9 cellular contexts compared by ENCODE assay signal in genomic region chr15:72722071-72722696, GRCh38. TPM values are rescaled to one million over a fixed set of nuclear protein-coding genes. Genes with fewer than 3 reads are reported as not detected.
DNase-seq lines count a peak whose midpoint lies in the region; ATAC-seq, FAIRE-seq and TF ChIP-seq lines count a peak whose summit lies in the region.
"Had no signal": no experiment of that assay in that cellular context is flagged by ENCODE, and none has a peak within 500 bp of the region (broad histone marks: within the 10 kb centered on the region; RNA-seq: fewer than 3 reads in every experiment).

No MANE protein-coding gene starts in this region.

- peaks cover 3% of the 10 kb centered on the region for H3K36me3 Mint-ChIP-seq in activated T-helper 2 cell treated with anti-CD3 and anti-CD28 coated beads, Interferon-gamma antibody, Interleukin-2, Interleukin-4, amounts not matched to agents 10 μg/mL and 5 μg/mL and 100 μg/mL, durations not matched to agents 14 hours and 24 hours and 36 hours (ENCODE audit: low read depth)
- H3K36me3 Mint-ChIP-seq in type B pancreatic cell, result peaks cover 4% of the 10 kb centered on the region

- H3K9me3 ChIP-seq in pancreas, result no peaks in the 10 kb centered on the region

- POLR2A ChIA-PET in RWPE1 (lab: Yijun Ruan, JAX; ENCODE audit: low non-redundant PET), result no interaction called here

- no peak overlapping the region for H3K27ac ChIP-seq in RWPE1
- no peak overlapping the region for H3K27ac ChIP-seq in foreskin keratinocyte
- H3K27ac ChIP-seq in pancreas, result no peak overlapping the region

- intact Hi-C loops in activated T-helper 2 cell treated with anti-CD3 and anti-CD28 coated beads, Interferon-gamma antibody, Interleukin-2, Interleukin-4, amounts not matched to agents 10 μg/mL and 5 μg/mL and 100 μg/mL, durations not matched to agents 14 hours and 24 hours and 36 hours (cut with micrococcal nuclease), result loop anchor here (1.0 kb wide), 2 partner anchors 61 to 359 kb away; partner anchors contain the start of gene ADPGK
- intact Hi-C loops in pancreas (cut with DNase I), result no loop called here

- FAIRE-seq in pancreas (lab: Jason Lieb, UNC), result no peak

- TF ChIP-seq CTCF in RWPE1 (conservative IDR thresholded peaks at IDR 0.05; ENCODE audit: low read depth) (peak; percentile 81), foreskin keratinocyte (conservative IDR thresholded peaks at IDR 0.05) (peak; percentile 76), pancreas (IDR thresholded peaks at IDR 0.05) (peak; percentile 41 to 58 (median 54)), type B pancreatic cell (conservative IDR thresholded peaks at IDR 0.05) (peak; percentile 87)

- CTCF ChIA-PET in RWPE1 (lab: Yijun Ruan, JAX), result interaction anchor here (0.6 to 2.0 kb wide), 17 partner anchors 9 to 484 kb away, joined by 3 to 11 read pairs (median 4); no protein-coding TSS in a partner anchor

- H3K27me3 ChIP-seq in foreskin keratinocyte (no peaks in the 10 kb centered on the region), pancreas (no peaks in the 10 kb centered on the region)

- 27 to 37% methylated on average over 3 of the region's 3 CpGs for WGBS in pancreas, 2 donors

- peaks cover 0 to 12% (median 0%) of the 10 kb centered on the region in 3 donors for H3K36me3 ChIP-seq in pancreas

- H3K4me1 Mint-ChIP-seq in activated T-helper 2 cell treated with anti-CD3 and anti-CD28 coated beads, Interferon-gamma antibody, Interleukin-2, Interleukin-4, amounts not matched to agents 10 μg/mL and 5 μg/mL and 100 μg/mL, durations not matched to agents 14 hours and 24 hours and 36 hours (ENCODE audit: low read depth), result no peaks in the 10 kb centered on the region
- H3K4me1 Mint-ChIP-seq in type B pancreatic cell (ENCODE audit: unreplicated experiment), result no peaks in the 10 kb centered on the region

- no peak overlapping the region for H3K27ac Mint-ChIP-seq in activated T-helper 2 cell treated with anti-CD3 and anti-CD28 coated beads, Interferon-gamma antibody, Interleukin-2, Interleukin-4, amounts not matched to agents 10 μg/mL and 5 μg/mL and 100 μg/mL, durations not matched to agents 14 hours and 24 hours and 36 hours
- H3K27ac Mint-ChIP-seq in type B pancreatic cell, result no peak overlapping the region
- H3K27ac Mint-ChIP-seq: T-helper 1 cell treated with Interleukin-12 subunit alpha and Interleukin-12 subunit beta and Interleukin-4 antibody, amounts not matched to agents 30 μg/mL and 1 μg/mL, for 36 hours had no signal

- DNase-seq in COR-L47 (lab: John Stamatoyannopoulos, UW) (peak; percentile 52), HuH-7 (ENCODE audit: low spot score) (peak; percentile 63), RWPE1 (ENCODE audit: low spot score) (peak; percentile 52), foreskin keratinocyte (peak in 1 of 2 donors; percentile 34), pancreas (peak in 5 of 6 donors; percentile 46 to 78 (median 68)), type B pancreatic cell (ENCODE audit: extremely low spot score, unreplicated experiment) (no peak)
- peak; percentile 54 for DNase-seq in activated T-helper 2 cell treated with anti-CD3 and anti-CD28 coated beads, Interferon-gamma antibody, Interleukin-2, Interleukin-4, amounts not matched to agents 10 μg/mL and 5 μg/mL and 100 μg/mL, durations not matched to agents 14 hours and 24 hours and 36 hours (ENCODE audit: low spot score)

- H3K4me3 ChIP-seq in pancreas, result no peak overlapping the region

- peak; percentile 60 for ATAC-seq in foreskin keratinocyte
- ATAC-seq in pancreas, result peak; percentile 50 to 93 (median 86)
- ATAC-seq in HG03565 (IDR thresholded peaks at IDR 0.05; ENCODE audit: unreplicated experiment), result no peak

- no peaks in the 10 kb centered on the region for H3K4me1 ChIP-seq in foreskin keratinocyte
- H3K4me1 ChIP-seq in pancreas, result no peaks in the 10 kb centered on the region

- no peaks in the 10 kb centered on the region for H3K27me3 Mint-ChIP-seq in activated T-helper 2 cell treated with anti-CD3 and anti-CD28 coated beads, Interferon-gamma antibody, Interleukin-2, Interleukin-4, amounts not matched to agents 10 μg/mL and 5 μg/mL and 100 μg/mL, durations not matched to agents 14 hours and 24 hours and 36 hours (ENCODE audit: low read depth)
- no peaks in the 10 kb centered on the region for H3K27me3 Mint-ChIP-seq in type B pancreatic cell

- no peaks in the 10 kb centered on the region for H3K9me3 Mint-ChIP-seq in activated T-helper 2 cell treated with anti-CD3 and anti-CD28 coated beads, Interferon-gamma antibody, Interleukin-2, Interleukin-4, amounts not matched to agents 10 μg/mL and 5 μg/mL and 100 μg/mL, durations not matched to agents 14 hours and 24 hours and 36 hours
- no peaks in the 10 kb centered on the region for H3K9me3 Mint-ChIP-seq in type B pancreatic cell
- H3K9me3 Mint-ChIP-seq: T-helper 1 cell treated with Interleukin-12 subunit alpha and Interleukin-12 subunit beta and Interleukin-4 antibody, amounts not matched to agents 30 μg/mL and 1 μg/mL, for 36 hours had no signal

- H3K4me3 Mint-ChIP-seq in activated T-helper 2 cell treated with anti-CD3 and anti-CD28 coated beads, Interferon-gamma antibody, Interleukin-2, Interleukin-4, amounts not matched to agents 10 μg/mL and 5 μg/mL and 100 μg/mL, durations not matched to agents 14 hours and 24 hours and 36 hours (ENCODE audit: low read depth), result no peak overlapping the region
- no peak overlapping the region for H3K4me3 Mint-ChIP-seq in type B pancreatic cell
- H3K4me3 Mint-ChIP-seq: T-helper 1 cell treated with Interleukin-12 subunit alpha and Interleukin-12 subunit beta and Interleukin-4 antibody, amounts not matched to agents 30 μg/mL and 1 μg/mL, for 36 hours had no signal

RNA-seq across cellular contexts. Expression of gene BBS4, which starts 36.2 kb away (rescaled TPM):
- 8.5 and 14.5 TPM in 2 replicates for total RNA-seq in activated T-helper 2 cell treated with anti-CD3 and anti-CD28 coated beads, Interferon-gamma antibody, Interleukin-2, Interleukin-4, amounts not matched to agents 10 μg/mL and 5 μg/mL and 100 μg/mL, durations not matched to agents 14 hours and 24 hours and 36 hours
- 9.9 and 11.1 TPM in 2 replicates for total RNA-seq in foreskin keratinocyte
- 7.3 and 8.1 TPM in 2 replicates for polyA plus RNA-seq in foreskin keratinocyte
- 10 to 100 TPM in 4 of 6 donors, 1 to 10 TPM in 2; 9.0 to 15.1 (median 10.4) TPM for total RNA-seq in pancreas
- polyA plus RNA-seq in pancreas, result 10 to 100 TPM in 1 of 2 donors, 1 to 10 TPM in 1; 8.6 to 19.2 TPM
- 17.1 and 27.6 TPM in 2 replicates for total RNA-seq in type B pancreatic cell (ENCODE audit: low replicate concordance)

RNA-seq across cellular contexts. Expression of gene HIGD2B, which starts 36.2 kb away (rescaled TPM):
- 0.16 TPM in 2 replicates for total RNA-seq in activated T-helper 2 cell treated with anti-CD3 and anti-CD28 coated beads, Interferon-gamma antibody, Interleukin-2, Interleukin-4, amounts not matched to agents 10 μg/mL and 5 μg/mL and 100 μg/mL, durations not matched to agents 14 hours and 24 hours and 36 hours
- total RNA-seq in foreskin keratinocyte (0.07 TPM in 1 of 2 replicates, not detected in the other), pancreas (under 1 TPM in 1 of 6 donors, not detected in 5; 0.12 TPM), type B pancreatic cell (ENCODE audit: low replicate concordance) (not detected in 2 replicates)
- polyA plus RNA-seq in foreskin keratinocyte (not detected in 2 replicates), pancreas (not detected)
